Comparison of ENCODE assay signal across 8 cellular contexts in genomic region chr9:81687521-81688261, GRCh38. TPM values are rescaled to one million over a fixed set of nuclear protein-coding genes. Genes with fewer than 3 reads are reported as not detected.
DNase-seq lines count a peak whose midpoint lies in the region; FAIRE-seq and TF ChIP-seq lines count a peak whose summit lies in the region.

No MANE protein-coding gene starts in this region.

- BruUV-seq in mammary epithelial cell (replicated peaks; lab: Mats Ljungman, UMichigan): no TSS peak

- H2AFZ ChIP-seq in KMS-11 (ENCODE audit: low read depth) (peak overlapping the region; percentile 81), mammary epithelial cell (ENCODE audit: low read depth, low read length) (peak overlapping the region; percentile 78)

- no peak for TF ChIP-seq CTCF in KMS-11 (conservative IDR thresholded peaks at IDR 0.05; ENCODE audit: low read depth, low read length)
- no peak for TF ChIP-seq CTCF in mammary epithelial cell (conservative IDR thresholded peaks at IDR 0.05 in 1 of 2, IDR thresholded peaks at IDR 0.05 in 1 of 2; ENCODE audit: extremely low read depth in 1 of 2, insufficient read depth in 1 of 2, low read depth in 1 of 2, low read length in 2 of 2)

- H3K27ac ChIP-seq in CD8-positive, alpha-beta memory T cell (ENCODE audit: low read depth, low read length): no peak overlapping the region
- no peak overlapping the region for H3K27ac ChIP-seq in KMS-11
- H3K27ac ChIP-seq in mammary epithelial cell (ENCODE audit: insufficient read depth, low read depth, low read length): peak overlapping the region; percentile 65
- peak overlapping the region; percentile 52 for H3K27ac ChIP-seq in layer of hippocampus (ENCODE audit: low read depth, low read length)
- peak overlapping the region; percentile 78 for H3K27ac ChIP-seq in stomach smooth muscle (ENCODE audit: low read length)

- no peak overlapping the region for H3K4me3 ChIP-seq in CD8-positive, alpha-beta memory T cell (ENCODE audit: low read length)
- H3K4me3 ChIP-seq in KMS-11 (IDR thresholded peaks at IDR 0.05; ENCODE audit: insufficient read depth, low read depth, low read length) (no peak overlapping the region), mammary epithelial cell (replicated peaks in 1 of 3; ENCODE audit: insufficient read depth in 1 of 3, low read depth in 2 of 3, low read length in 3 of 3) (peak overlapping the region; percentile 72 to 93 (median 88)), stomach smooth muscle (ENCODE audit: low read length in 2 of 2) (peak overlapping the region; percentile 73 to 89)

- CTCF ChIA-PET in CD8-positive, alpha-beta memory T cell (lab: Charles Lee): no interaction called here
- CTCF ChIA-PET in mammary epithelial cell (lab: Charles Lee; ENCODE audit: low non-redundant PET): interaction anchor here (0.6 to 1.7 kb wide), 2 partner anchors 165 to 919 kb away, joined by 5 to 7 read pairs; no protein-coding TSS in a partner anchor

- WGBS in mammary epithelial cell (ENCODE audit: low coverage, missing lambda C conversion rate): 2% methylated on average over 9 of the region's 51 CpGs

- peaks cover 0 to 2% (median 0%) of the 10 kb centered on the region in 5 donors for H3K9me3 Mint-ChIP-seq in CD8-positive, alpha-beta memory T cell

- H3K27me3 ChIP-seq in CD8-positive, alpha-beta memory T cell (ENCODE audit: insufficient read depth, low read length, poor library complexity, severe bottlenecking): peaks cover 4% of the 10 kb centered on the region
- peaks cover 3% of the 10 kb centered on the region; the same call in 1 of the 2 replicates for H3K27me3 ChIP-seq in KMS-11 (ENCODE audit: insufficient read depth, low read depth)
- H3K27me3 ChIP-seq in mammary epithelial cell (ENCODE audit: insufficient read depth, low read length): no peaks in the 10 kb centered on the region
- no peaks in the 10 kb centered on the region for H3K27me3 ChIP-seq in layer of hippocampus (ENCODE audit: control insufficient read depth, insufficient read depth, low read length)
- no peaks in the 10 kb centered on the region for H3K27me3 ChIP-seq in stomach smooth muscle (ENCODE audit: control insufficient read depth in 1 of 2, insufficient read depth in 2 of 2, low read length in 2 of 2)

- no peaks in the 10 kb centered on the region for H3K36me3 ChIP-seq in CD8-positive, alpha-beta memory T cell (ENCODE audit: insufficient read depth, low read length)
- H3K36me3 ChIP-seq in KMS-11 (ENCODE audit: insufficient read depth): no peaks in the 10 kb centered on the region
- H3K36me3 ChIP-seq in mammary epithelial cell (ENCODE audit: insufficient read depth, low read length): no peaks in the 10 kb centered on the region
- peaks cover 0 to 4% of the 10 kb centered on the region in 2 donors for H3K36me3 ChIP-seq in stomach smooth muscle (ENCODE audit: control insufficient read depth in 2 of 2, insufficient read depth in 2 of 2, low read length in 2 of 2)

- peak in 1 of 5 donors; percentile 4 for DNase-seq in CD8-positive, alpha-beta memory T cell
- DNase-seq in mammary epithelial cell (peak; percentile 35), MV-4-11 (lab: John Stamatoyannopoulos, UW) (no peak), NCI-H446 treated with DMSO at 0.1 percent for 48 hours (lab: John Stamatoyannopoulos, UW) (no peak), RCC 7860 (ENCODE audit: low spot score) (no peak)

- peaks cover 9 to 20% (median 12%) of the 10 kb centered on the region in 3 donors for H3K4me1 Mint-ChIP-seq in CD8-positive, alpha-beta memory T cell

- H3K4me2 ChIP-seq in KMS-11: peak overlapping the region; percentile 94
- peak overlapping the region; percentile 95 for H3K4me2 ChIP-seq in mammary epithelial cell (ENCODE audit: insufficient read depth, low read depth, low read length)

- no peaks in the 10 kb centered on the region for H3K4me1 ChIP-seq in CD8-positive, alpha-beta memory T cell (ENCODE audit: insufficient read depth, low read length)
- H3K4me1 ChIP-seq in KMS-11 (ENCODE audit: low read depth, poor library complexity, severe bottlenecking) (peaks cover 17% of the 10 kb centered on the region), mammary epithelial cell (ENCODE audit: insufficient read depth, low read length) (peaks cover 14% of the 10 kb centered on the region), stomach smooth muscle (ENCODE audit: control insufficient read depth, insufficient read depth, low read length) (peaks cover 15% of the 10 kb centered on the region)

- no peaks in the 10 kb centered on the region for H4K20me1 ChIP-seq in KMS-11 (ENCODE audit: insufficient read depth)
- H4K20me1 ChIP-seq in mammary epithelial cell (ENCODE audit: insufficient read depth, low read length): no peaks in the 10 kb centered on the region

- H3K36me3 Mint-ChIP-seq in CD8-positive, alpha-beta memory T cell: no peaks in the 10 kb centered on the region

- peak overlapping the region; percentile 27; the same call in 1 of the 2 replicates for H3K9ac ChIP-seq in KMS-11
- peak overlapping the region; percentile 78 for H3K9ac ChIP-seq in mammary epithelial cell (ENCODE audit: insufficient read depth, low read length)
- H3K9ac ChIP-seq in stomach smooth muscle (ENCODE audit: low read length in 2 of 2): peak overlapping the region; percentile 83 to 84

- peak overlapping the region in 6 of 8 donors; percentile 6 to 79 (median 50) for H3K27ac Mint-ChIP-seq in CD8-positive, alpha-beta memory T cell

- intact Hi-C loops in mammary epithelial cell (cut with micrococcal nuclease): loop anchor here (1.0 to 10.0 kb wide), 12 partner anchors 61 to 1273 kb away; no protein-coding TSS in a partner anchor

- dilution Hi-C loops in mammary epithelial cell (cut with HindIII; ENCODE audit: low sequenced_read_pairs): loop anchor here (25.0 kb wide), 1 partner anchor 175 kb away; no protein-coding TSS in a partner anchor

- POLR2A ChIA-PET in CD8-positive, alpha-beta memory T cell (lab: Charles Lee): no interaction called here

- H3K27me3 Mint-ChIP-seq in CD8-positive, alpha-beta memory T cell: peaks cover 11 to 21% of the 10 kb centered on the region in 2 donors

- in situ Hi-C loops in mammary epithelial cell (cut with MboI; ENCODE audit: low sequenced_read_pairs in 2 of 2): loop anchor here in 1 of 2 donors (10.0 kb wide), 1 partner anchor 163 kb away; no protein-coding TSS in a partner anchor

- no peak for FAIRE-seq in RCC 7860 (lab: Jason Lieb, UNC)

- no peaks in the 10 kb centered on the region for H3K9me3 ChIP-seq in CD8-positive, alpha-beta memory T cell (ENCODE audit: low read length)
- H3K9me3 ChIP-seq in mammary epithelial cell (replicated peaks; ENCODE audit: insufficient read depth, low read length) (no peaks in the 10 kb centered on the region), stomach smooth muscle (ENCODE audit: control insufficient read depth in 2 of 2, low read length in 2 of 2) (no peaks in the 10 kb centered on the region)

- H3K79me2 ChIP-seq in KMS-11 (ENCODE audit: insufficient read depth, low read depth) (no peaks in the 10 kb centered on the region), mammary epithelial cell (ENCODE audit: insufficient read depth, low read length) (peaks cover 60% of the 10 kb centered on the region)

- H3K4me3 Mint-ChIP-seq in CD8-positive, alpha-beta memory T cell: peak overlapping the region in 1 of 7 donors; percentile 52

RNA-seq across cellular contexts. Expression of gene TLE1, which starts 1.7 kb away (rescaled TPM):
- total RNA-seq in CD8-positive, alpha-beta memory T cell: under 1 TPM; 0.13 to 0.33 TPM
- polyA plus RNA-seq in CD8-positive, alpha-beta memory T cell: 25.1 TPM
- 10 to 100 TPM; 13.6 to 21.7 TPM for total RNA-seq in mammary epithelial cell
- 18.3 TPM for polyA plus RNA-seq in mammary epithelial cell
- 20.7 TPM for polyA minus RNA-seq in mammary epithelial cell

Comparison
In these comparisons a context has a peak if more than half of its experiments do, and no peak if none do; other contexts are left out.
1. H3K27ac ChIP-seq: peak in mammary epithelial cell (single experiment), layer of hippocampus (single experiment) and stomach smooth muscle (single experiment); none in CD8-positive, alpha-beta memory T cell (single experiment) and KMS-11 (single experiment).
2. H3K4me3 ChIP-seq: peak in mammary epithelial cell (3 of 3) and stomach smooth muscle (2 of 2); none in CD8-positive, alpha-beta memory T cell (single experiment) and KMS-11 (single experiment).
3. H3K9ac ChIP-seq: peak in every context shown above with its lines; median percentile 84 in stomach smooth muscle; 78 in mammary epithelial cell; 27 in KMS-11.
4. RNA of gene TLE1, which starts 1.7 kb away (total RNA-seq): 13.6 to 21.7 TPM in mammary epithelial cell; 0.13 to 0.33 TPM in CD8-positive, alpha-beta memory T cell; every median in the first group is over 10 times any median in the second.